12 cellular contexts compared by ENCODE assay signal in the genomic region with DNA sequence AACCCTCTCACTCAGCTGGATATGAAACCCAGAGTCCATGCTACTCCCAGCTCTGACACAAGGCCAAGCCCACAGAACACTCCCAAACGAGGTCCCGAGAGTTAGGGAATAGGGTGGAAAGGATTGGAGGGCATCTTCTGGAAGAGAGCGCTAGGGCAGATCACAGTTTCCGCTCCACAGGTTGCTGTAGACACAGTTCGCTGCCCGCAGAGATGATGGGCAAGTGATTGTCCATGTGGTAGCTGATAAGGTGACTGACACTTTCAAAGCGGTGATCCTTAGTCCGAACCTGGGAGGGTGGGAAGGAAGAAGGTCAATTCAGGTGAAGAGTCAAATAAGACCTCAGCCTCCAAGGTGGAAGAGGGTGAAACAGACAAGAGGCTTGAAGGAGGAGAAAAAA. TPM values are rescaled to one million over a fixed set of nuclear protein-coding genes. Genes with fewer than 3 reads are reported as not detected.
DNase-seq lines count a peak whose midpoint lies in the region; ATAC-seq and TF ChIP-seq lines count a peak whose summit lies in the region.
"Had no signal": no experiment of that assay in that cellular context is flagged by ENCODE, and none has a peak within 500 bp of the region (broad histone marks: within the 10 kb centered on the region; RNA-seq: fewer than 3 reads in every experiment).

No MANE protein-coding gene starts in this region.

- no peak for ATAC-seq in activated naive CD8-positive, alpha-beta T cell treated with anti-CD3 and anti-CD28 coated beads, Interleukin-2, amount 50 U/mL, for 24 hours
- ATAC-seq in T-helper 17 cell = no peak
- ATAC-seq in gastroesophageal sphincter = no peak
- ATAC-seq: GM23338 had no signal

- peaks cover 3 to 63% (median 17%) of the 10 kb centered on the region in 3 donors for H3K4me1 ChIP-seq in gastroesophageal sphincter
- peaks cover 26 to 95% (median 70%) of the 10 kb centered on the region in 6 donors for H3K4me1 ChIP-seq in spleen

- intact Hi-C loops in spleen (cut with DNase I; ENCODE audit: low total_unique reads) = loop anchor here (5.0 kb wide), 1 partner anchor 39 kb away; the partner anchor contains the start of gene ZBTB7B

- peak overlapping the region; percentile 21 for H3K4me3 Mint-ChIP-seq in activated naive CD8-positive, alpha-beta T cell
- H3K4me3 Mint-ChIP-seq in activated naive CD8-positive, alpha-beta T cell treated with anti-CD3 and anti-CD28 coated beads, Interleukin-2, amount 50 U/mL, for 24 hours = no peak overlapping the region
- peak overlapping the region; percentile 61 for H3K4me3 Mint-ChIP-seq in T-helper 17 cell

- WGBS in gastroesophageal sphincter (ENCODE audit: low coverage in 1 of 2), 2 donors = 68% methylated on average over 8 of the region's 8 CpGs
- 82 to 88% (median 86%) methylated on average over 8 of the region's 8 CpGs for WGBS in spleen, 5 donors

- H3K27me3 Mint-ChIP-seq in activated naive CD8-positive, alpha-beta T cell = no peaks in the 10 kb centered on the region
- H3K27me3 Mint-ChIP-seq in activated naive CD8-positive, alpha-beta T cell treated with anti-CD3 and anti-CD28 coated beads, Interleukin-2, amount 50 U/mL, for 24 hours = no peaks in the 10 kb centered on the region
- H3K27me3 Mint-ChIP-seq in T-helper 17 cell = no peaks in the 10 kb centered on the region

- H3K9me3 ChIP-seq in T-helper 17 cell (ENCODE audit: control insufficient read depth, low read length, poor library complexity, severe bottlenecking) (no peaks in the 10 kb centered on the region), gastroesophageal sphincter (no peaks in the 10 kb centered on the region), spleen (no peaks in the 10 kb centered on the region)
- H3K9me3 ChIP-seq: adrenal gland had no signal

- H3K36me3 ChIP-seq in gastroesophageal sphincter = peaks cover 0 to 72% of the 10 kb centered on the region in 2 donors
- peaks cover 3 to 75% (median 67%) of the 10 kb centered on the region in 6 donors for H3K36me3 ChIP-seq in spleen

- H3K27ac Mint-ChIP-seq in activated naive CD8-positive, alpha-beta T cell = peak overlapping the region; percentile 61
- no peak overlapping the region for H3K27ac Mint-ChIP-seq in activated naive CD8-positive, alpha-beta T cell treated with anti-CD3 and anti-CD28 coated beads, Interleukin-2, amount 50 U/mL, for 24 hours
- peak overlapping the region; percentile 66 for H3K27ac Mint-ChIP-seq in T-helper 17 cell
- H3K27ac Mint-ChIP-seq: GM23338 had no signal

- no peaks in the 10 kb centered on the region for H3K36me3 Mint-ChIP-seq in activated naive CD8-positive, alpha-beta T cell
- peaks cover 21% of the 10 kb centered on the region for H3K36me3 Mint-ChIP-seq in activated naive CD8-positive, alpha-beta T cell treated with anti-CD3 and anti-CD28 coated beads, Interleukin-2, amount 50 U/mL, for 24 hours (ENCODE audit: low read depth)
- H3K36me3 Mint-ChIP-seq in T-helper 17 cell (ENCODE audit: low read depth) = peaks cover 6% of the 10 kb centered on the region

- TF ChIP-seq POLR2A in gastroesophageal sphincter (IDR thresholded peaks at IDR 0.05) (no peak), spleen (IDR thresholded peaks at IDR 0.05) (no peak)

- no peak for DNase-seq in activated naive CD8-positive, alpha-beta T cell treated with anti-CD3 and anti-CD28 coated beads, Interleukin-2, amount 50 U/mL, for 24 hours
- DNase-seq in T-helper 17 cell (no peak), spleen (peak; percentile 28), NCI-H510A treated with DMSO at 0.1 percent for 48 hours (lab: John Stamatoyannopoulos, UW) (no peak), 8988T (no peak)
- no peak for DNase-seq in stimulated activated CD4-positive, alpha-beta T cell treated with anti-CD3 and anti-CD28 coated beads, Interleukin-4, amount 100 ng/mL, for 4 hours
- DNase-seq: adrenal gland, AML-193 had no signal

- H3K9me3 Mint-ChIP-seq in activated naive CD8-positive, alpha-beta T cell (ENCODE audit: low read depth) = no peaks in the 10 kb centered on the region
- H3K9me3 Mint-ChIP-seq in activated naive CD8-positive, alpha-beta T cell treated with anti-CD3 and anti-CD28 coated beads, Interleukin-2, amount 50 U/mL, for 24 hours = no peaks in the 10 kb centered on the region
- H3K9me3 Mint-ChIP-seq: GM23338; T-helper 1 cell treated with Interleukin-12 subunit alpha and Interleukin-12 subunit beta and Interleukin-4 antibody, amounts not matched to agents 30 μg/mL and 1 μg/mL, for 36 hours had no signal

- no peak for TF ChIP-seq EP300 in gastroesophageal sphincter (IDR thresholded peaks at IDR 0.05)

- no peaks in the 10 kb centered on the region for H3K27me3 ChIP-seq in gastroesophageal sphincter
- H3K27me3 ChIP-seq in spleen (replicated peaks in 1 of 7) = no peaks in the 10 kb centered on the region
- H3K27me3 ChIP-seq: adrenal gland had no signal

- H3K27ac ChIP-seq in gastroesophageal sphincter (peak overlapping the region in 3 of 4 donors; percentile 91 to 99 (median 98)), spleen (peak overlapping the region in 3 of 8 donors; percentile 96 to 99 (median 98))

- peaks cover 25% of the 10 kb centered on the region for H3K4me1 Mint-ChIP-seq in activated naive CD8-positive, alpha-beta T cell (ENCODE audit: low read depth)
- peaks cover 23% of the 10 kb centered on the region for H3K4me1 Mint-ChIP-seq in activated naive CD8-positive, alpha-beta T cell treated with anti-CD3 and anti-CD28 coated beads, Interleukin-2, amount 50 U/mL, for 24 hours
- H3K4me1 Mint-ChIP-seq in T-helper 17 cell = peaks cover 31% of the 10 kb centered on the region

- TF ChIP-seq CTCF in gastroesophageal sphincter (IDR thresholded peaks at IDR 0.05) (no peak), spleen (IDR thresholded peaks at IDR 0.05 in 8 of 11, conservative IDR thresholded peaks at IDR 0.05 in 3 of 11) (no peak)

- H3K4me3 ChIP-seq in gastroesophageal sphincter (no peak overlapping the region), spleen (no peak overlapping the region)

RNA-seq across cellular contexts. Expression of gene PYGO2, which starts 2.1 kb away (rescaled TPM):
- total RNA-seq in T-helper 17 cell (10 to 100 TPM; 34.7 to 45.1 TPM), gastroesophageal sphincter (10 to 100 TPM; 19.1 to 40.1 (median 25.7) TPM), spleen (10 to 100 TPM; 28.4 to 36.6 (median 35.5) TPM)
- polyA plus RNA-seq in spleen = 10 to 100 TPM; 19.8 to 35.7 (median 19.9) TPM

RNA-seq across cellular contexts. Expression of gene SHC1, which starts 6.9 kb away (rescaled TPM):
- total RNA-seq in T-helper 17 cell (100 to 1,000 TPM in 1 of 2 donors, 10 to 100 TPM in 1; 99.5 to 105 TPM), gastroesophageal sphincter (100 to 1,000 TPM in 1 of 4 donors, 10 to 100 TPM in 3; 69.1 to 104 (median 90.2) TPM), spleen (100 to 1,000 TPM in 4 of 7 donors, 10 to 100 TPM in 3; 63.4 to 133 (median 108) TPM)
- polyA plus RNA-seq in spleen = 10 to 100 TPM; 36.8 to 49.8 (median 48.6) TPM

RNA-seq across cellular contexts. Expression of gene PBXIP1, which starts 7.7 kb away (rescaled TPM):
- total RNA-seq in T-helper 17 cell = 100 to 1,000 TPM; 634 to 767 TPM
- 100 to 1,000 TPM; 205 to 371 (median 283) TPM for total RNA-seq in gastroesophageal sphincter
- 100 to 1,000 TPM in 3 of 7 donors, 10 to 100 TPM in 4; 70.2 to 125 (median 95.0) TPM for total RNA-seq in spleen
- polyA plus RNA-seq in spleen = 10 to 100 TPM; 55.5 to 75.7 (median 62.2) TPM

RNA-seq across cellular contexts. Expression of gene CKS1B, which starts 10.8 kb away (rescaled TPM):
- 1 to 10 TPM; 9.3 to 9.4 TPM for total RNA-seq in T-helper 17 cell
- total RNA-seq in gastroesophageal sphincter = 10 to 100 TPM in 3 of 4 donors, 1 to 10 TPM in 1; 7.5 to 24.2 (median 17.6) TPM
- 10 to 100 TPM; 15.7 to 42.5 (median 27.2) TPM for total RNA-seq in spleen
- 10 to 100 TPM; 17.0 to 51.5 (median 43.2) TPM for polyA plus RNA-seq in spleen

RNA-seq across cellular contexts. Expression of gene FLAD1, which starts 19.5 kb away (rescaled TPM):
- 10 to 100 TPM; 33.2 to 34.7 TPM for total RNA-seq in T-helper 17 cell
- 10 to 100 TPM; 12.8 to 23.5 (median 20.7) TPM for total RNA-seq in gastroesophageal sphincter
- total RNA-seq in spleen = 10 to 100 TPM; 27.1 to 35.8 (median 30.3) TPM
- polyA plus RNA-seq in spleen = 10 to 100 TPM; 31.9 to 43.4 (median 40.1) TPM
